Comparison of ENCODE assay signal across 14 cellular contexts in genomic region chr6:52180787-52181558, GRCh38. TPM values are rescaled to one million over a fixed set of nuclear protein-coding genes. Genes with fewer than 3 reads are reported as not detected.
A peak's percentile ranks its signal among the peaks of the same experiment; 100 is the strongest.
DNase-seq lines count a peak whose midpoint lies in the region; ATAC-seq and TF ChIP-seq lines count a peak whose summit lies in the region.
"Had no signal": no experiment of that assay in that cellular context is flagged by ENCODE, and none has a peak within 500 bp of the region (broad histone marks: within the 10 kb centered on the region; RNA-seq: fewer than 3 reads in every experiment).

No MANE protein-coding gene starts in this region.

- H3K27me3 Mint-ChIP-seq in Caco-2 (ENCODE audit: insufficient read depth, unreplicated experiment) = peaks cover 23% of the 10 kb centered on the region

- no peaks in the 10 kb centered on the region for H3K79me2 ChIP-seq in Loucy (ENCODE audit: insufficient read depth, low read length)

- peak overlapping the region; percentile 38 for H3K4me2 ChIP-seq in Loucy (ENCODE audit: low read depth, low read length, poor library complexity, severe bottlenecking)

- H3F3A ChIP-seq in Loucy (ENCODE audit: low read depth) = no peaks in the 10 kb centered on the region; the same call in 1 of the 2 replicates

- peaks cover 27% of the 10 kb centered on the region for H3K4me1 ChIP-seq in Loucy (ENCODE audit: insufficient read depth, low read length, poor library complexity, severe bottlenecking)
- no peaks in the 10 kb centered on the region for H3K4me1 ChIP-seq in Caco-2

- H3K9me2 ChIP-seq in Loucy (replicated peaks; ENCODE audit: low read depth, low read length) = no peaks in the 10 kb centered on the region

- H3K4me3 ChIP-seq in Loucy (ENCODE audit: low read length, poor library complexity, severe bottlenecking) = peak overlapping the region; percentile 6
- no peak overlapping the region for H3K4me3 ChIP-seq in Caco-2 (ENCODE audit: low read depth, low read length)

- TF ChIP-seq CTCF in GM20000 (IDR thresholded peaks at IDR 0.05; ENCODE audit: extremely low read depth, missing control alignments) (no peak), Loucy (conservative IDR thresholded peaks at IDR 0.05; ENCODE audit: low read length) (no peak), Caco-2 (IDR thresholded peaks at IDR 0.05; ENCODE audit: insufficient read depth in 1 of 2, low read depth in 1 of 2, low read length in 1 of 2, severe bottlenecking in 1 of 2, unreplicated experiment in 1 of 2) (no peak)

- H3K9me3 ChIP-seq in Loucy (ENCODE audit: insufficient read depth, low read depth, low read length) (no peaks in the 10 kb centered on the region), Caco-2 (no peaks in the 10 kb centered on the region)
- H3K9me3 ChIP-seq: neutrophil had no signal

- no peaks in the 10 kb centered on the region for H3K36me3 Mint-ChIP-seq in Caco-2 (ENCODE audit: insufficient read depth, unreplicated experiment)
- H3K36me3 Mint-ChIP-seq: CD14-positive monocyte had no signal

- no peak overlapping the region for H3K27ac Mint-ChIP-seq in Caco-2 (ENCODE audit: unreplicated experiment)
- H3K27ac Mint-ChIP-seq: activated CD4-positive, alpha-beta memory T cell treated with anti-CD3 and anti-CD28 coated beads, Interleukin-2, amount 10 ng/mL, durations not matched to agents 7 days and 5 days; activated naive CD4-positive, alpha-beta T cell treated with anti-CD3 and anti-CD28 coated beads, Interleukin-2, amount 50 U/mL, for 72 hours; CD14-positive monocyte had no signal

- H3K4me1 Mint-ChIP-seq in Caco-2 (ENCODE audit: low read depth, unreplicated experiment) = no peaks in the 10 kb centered on the region
- H3K4me1 Mint-ChIP-seq: CD14-positive monocyte had no signal

- peak; percentile 83 for ATAC-seq in GM18511 (IDR thresholded peaks at IDR 0.05; ENCODE audit: unreplicated experiment)
- ATAC-seq in HG02973 (IDR thresholded peaks at IDR 0.05; ENCODE audit: unreplicated experiment) = peak; percentile 65

- H3K36me3 ChIP-seq in Loucy (ENCODE audit: insufficient read depth, low read length) (no peaks in the 10 kb centered on the region), Caco-2 (ENCODE audit: control insufficient read depth, insufficient read depth, low read length) (no peaks in the 10 kb centered on the region)
- H3K36me3 ChIP-seq: neutrophil had no signal

- CTCF ChIA-PET in Caco-2 (lab: Charles Lee) = no interaction called here

- intact Hi-C loops in posterior vena cava (cut with DNase I) = no loop called here
- intact Hi-C loops in Caco-2 (cut with micrococcal nuclease; ENCODE audit: unreplicated experiment) = loop anchor here (5.0 kb wide), 1 partner anchor 36 kb away; no protein-coding TSS in a partner anchor

- H3K27me3 ChIP-seq in Loucy (ENCODE audit: insufficient read depth, low read length, poor library complexity, severe bottlenecking) (no peaks in the 10 kb centered on the region), Caco-2 (replicated peaks; ENCODE audit: control insufficient read depth, insufficient read depth, low read length) (no peaks in the 10 kb centered on the region)
- H3K27me3 ChIP-seq: neutrophil had no signal

- DNase-seq in GM20000 (ENCODE audit: low spot score) = peak; percentile 21
- no peak for DNase-seq in NCI-H2171 treated with DMSO at 0.1 percent for 48 hours (lab: John Stamatoyannopoulos, UW)
- no peak for DNase-seq in posterior vena cava (ENCODE audit: low spot score)
- DNase-seq in Caco-2 = no peak
- no peak for DNase-seq in T1000 (lab: John Stamatoyannopoulos, UW)
- DNase-seq: activated CD4-positive, alpha-beta memory T cell treated with anti-CD3 and anti-CD28 coated beads, Interleukin-2, amount 10 ng/mL, durations not matched to agents 7 days and 5 days; cortex of kidney had no signal

- no peak overlapping the region for H3K4me3 Mint-ChIP-seq in Caco-2 (ENCODE audit: unreplicated experiment)
- H3K4me3 Mint-ChIP-seq: activated CD4-positive, alpha-beta memory T cell treated with anti-CD3 and anti-CD28 coated beads, Interleukin-2, amount 10 ng/mL, durations not matched to agents 7 days and 5 days; CD14-positive monocyte had no signal

- POLR2A ChIA-PET in Caco-2 (lab: Charles Lee) = no interaction called here

- H4K20me1 ChIP-seq in Loucy (ENCODE audit: insufficient read depth, low read length, poor library complexity, severe bottlenecking) = no peaks in the 10 kb centered on the region

- no peak overlapping the region for H3K9ac ChIP-seq in Loucy (ENCODE audit: low read depth, low read length, poor library complexity, severe bottlenecking)

- no TSS peak for BruUV-seq in Caco-2 (replicated peaks; lab: Mats Ljungman, UMichigan)

- H3K9me3 Mint-ChIP-seq in Caco-2 (ENCODE audit: unreplicated experiment) = no peaks in the 10 kb centered on the region
- H3K9me3 Mint-ChIP-seq: activated CD4-positive, alpha-beta memory T cell treated with anti-CD3 and anti-CD28 coated beads, Interleukin-2, amount 10 ng/mL, durations not matched to agents 7 days and 5 days; activated naive CD4-positive, alpha-beta T cell treated with anti-CD3 and anti-CD28 coated beads, Interleukin-2, amount 50 U/mL, for 72 hours; CD14-positive monocyte had no signal

- no peak overlapping the region for H2AFZ ChIP-seq in Loucy (ENCODE audit: low read length)

RNA-seq across cellular contexts. Expression of gene IL17A, which starts 5.2 kb away (rescaled TPM):
- total RNA-seq in posterior vena cava (not detected), Caco-2 (2022) (not detected in 2 replicates)
- total RNA-seq: MCF 10A had no signal
